Comparison of ENCODE assay signal across 18 cellular contexts in genomic region chr7:86485842-86486241, GRCh38.
DNase-seq lines count a peak whose midpoint lies in the region; ATAC-seq and TF ChIP-seq lines count a peak whose summit lies in the region.
"Had no signal": no experiment of that assay in that cellular context is flagged by ENCODE, and none has a peak within 500 bp of the region (broad histone marks: within the 10 kb centered on the region; RNA-seq: fewer than 3 reads in every experiment).

No MANE protein-coding gene starts in this region.

- WGBS in neuronal stem cell (ENCODE audit: extremely low coverage in 2 of 2, insufficient read length in 2 of 2, insufficient replicate concordance in 1 of 2), 2 donors, result no CpG with 5 or more reads among the region's 2 CpGs
- 34 to 47% methylated on average over 2 of the region's 2 CpGs for WGBS in aorta, 2 donors

- TF ChIP-seq CTCF in GM13976 (IDR thresholded peaks at IDR 0.05; ENCODE audit: borderline replicate concordance, control extremely low read depth, extremely low read depth, insufficient read depth, missing control alignments), result no peak

- no peak overlapping the region for H3K18ac ChIP-seq in neuronal stem cell (ENCODE audit: low read length)

- no peak overlapping the region for H3K23ac ChIP-seq in neuronal stem cell (ENCODE audit: low read depth, low read length, poor library complexity)

- H3K27me3 ChIP-seq in neuronal stem cell (ENCODE audit: control insufficient read depth in 3 of 3, insufficient read depth in 3 of 3, low read depth in 1 of 3, low read length in 3 of 3) (no peaks in the 10 kb centered on the region), aorta (ENCODE audit: control insufficient read depth in 1 of 2, insufficient read depth in 2 of 2, low read length in 1 of 2) (no peaks in the 10 kb centered on the region)

- H2BK15ac ChIP-seq in neuronal stem cell (ENCODE audit: low read length), result no peak overlapping the region

- no peak overlapping the region for H2BK5ac ChIP-seq in neuronal stem cell (ENCODE audit: low read length)

- H4K8ac ChIP-seq in neuronal stem cell (ENCODE audit: low read depth, low read length), result no peak overlapping the region

- intact Hi-C loops in aorta (cut with DNase I), result no loop called here

- H3K36me3 ChIP-seq in neuronal stem cell (replicated peaks in 1 of 2; ENCODE audit: control insufficient read depth in 2 of 2, insufficient read depth in 2 of 2, low read length in 2 of 2) (no peaks in the 10 kb centered on the region), aorta (ENCODE audit: control insufficient read depth in 1 of 2, insufficient read depth in 2 of 2, low read length in 1 of 2) (no peaks in the 10 kb centered on the region)
- H3K36me3 ChIP-seq: SJSA1 had no signal

- in situ Hi-C loops in GM13976 (cut with MboI; ENCODE audit: low sequenced_read_pairs, unreplicated experiment), result no loop called here

- no peaks in the 10 kb centered on the region for H3K79me1 ChIP-seq in neuronal stem cell (ENCODE audit: low read depth, low read length)

- H2BK120ac ChIP-seq in neuronal stem cell (ENCODE audit: low read depth, low read length), result no peak overlapping the region

- DNase-seq in GM13976 (ENCODE audit: low spot score) (peak; percentile 39), neuronal stem cell (ENCODE audit: low spot score) (peak; percentile 23), NCI-H2107 treated with DMSO at 0.1 percent for 48 hours (lab: John Stamatoyannopoulos, UW; ENCODE audit: unreplicated experiment) (no peak), NOMO-1 treated with dmso at 0.1 percent for 144 hours (lab: John Stamatoyannopoulos, UW; ENCODE audit: unreplicated experiment) (no peak), aorta (no peak)
- DNase-seq: CD4-positive, alpha-beta memory T cell; H7; HFFc6; KG1; MV-4-11; NCI-H187; NCI-H2107; NCI-H226; NCI-H524 treated with DMSO at 0.1 percent for 48 hours had no signal

- H2AK5ac ChIP-seq in neuronal stem cell (ENCODE audit: low read depth, low read length), result no peak overlapping the region

- H3K4me3 ChIP-seq in neuronal stem cell (ENCODE audit: low read length in 2 of 2) (no peak overlapping the region), aorta (ENCODE audit: low read length in 2 of 2) (no peak overlapping the region)
- H3K4me3 ChIP-seq: A549, SJSA1 had no signal

- H3K9me3 ChIP-seq in neuronal stem cell (replicated peaks in 1 of 2; ENCODE audit: control insufficient read depth in 2 of 2, insufficient read depth in 1 of 2, low read depth in 1 of 2, low read length in 2 of 2) (no peaks in the 10 kb centered on the region), aorta (ENCODE audit: control insufficient read depth, low read length) (peaks cover 1% of the 10 kb centered on the region)
- H3K9me3 ChIP-seq: A549, SJSA1 had no signal

- H3K4me2 ChIP-seq in neuronal stem cell (ENCODE audit: insufficient read depth, low read length, poor library complexity, severe bottlenecking), result no peak overlapping the region
- H3K4me2 ChIP-seq: A549 had no signal

- no peak overlapping the region for H2AFZ ChIP-seq in neuronal stem cell (ENCODE audit: low read length)

- H2BK12ac ChIP-seq in neuronal stem cell (ENCODE audit: low read length), result no peak overlapping the region

- H3K27ac ChIP-seq in neuronal stem cell (replicated peaks; ENCODE audit: low read length) (peak overlapping the region; percentile 23), aorta (ENCODE audit: low read depth in 1 of 2, low read length in 2 of 2) (no peak overlapping the region)
- H3K27ac ChIP-seq: A549, SJSA1 had no signal

- H3K4me1 ChIP-seq in neuronal stem cell (ENCODE audit: control insufficient read depth in 2 of 2, insufficient read depth in 1 of 2, low read depth in 1 of 2, low read length in 2 of 2) (peaks cover 2 to 10% of the 10 kb centered on the region in 2 donors), aorta (ENCODE audit: control insufficient read depth in 1 of 2, insufficient read depth in 2 of 2, low read length in 2 of 2) (no peaks in the 10 kb centered on the region)
- H3K4me1 ChIP-seq: A549, SJSA1 had no signal

- peak; percentile 53 for ATAC-seq in GM21390 (IDR thresholded peaks at IDR 0.05; ENCODE audit: unreplicated experiment)
- peak; percentile 48 for ATAC-seq in HG03432 (IDR thresholded peaks at IDR 0.05; ENCODE audit: unreplicated experiment)
- ATAC-seq in aorta (ENCODE audit: low FRiP score), result no peak
- ATAC-seq: A549 had no signal

- H4K91ac ChIP-seq in neuronal stem cell (ENCODE audit: low read depth, low read length, poor library complexity), result no peak overlapping the region

- H3K14ac ChIP-seq in neuronal stem cell (ENCODE audit: low read length), result no peak overlapping the region

- H3K4ac ChIP-seq in neuronal stem cell (ENCODE audit: low read length), result no peak overlapping the region

- H3K9ac ChIP-seq in neuronal stem cell (ENCODE audit: low read depth, low read length, poor library complexity), result no peak overlapping the region

Comparison
In these comparisons a context has a peak if more than half of its experiments do, and no peak if none do; other contexts are left out.
1. DNase-seq: peak in GM13976 (single experiment) and neuronal stem cell (single experiment); none in NCI-H2107 treated with DMSO at 0.1 percent for 48 hours (single experiment), NOMO-1 treated with dmso at 0.1 percent for 144 hours (single experiment) and aorta (0 of 2).